ENCODE assay signal across 8 cellular contexts in genomic region chr22:45268167-45268957, GRCh38. TPM values are rescaled to one million over a fixed set of nuclear protein-coding genes. Genes with fewer than 3 reads are reported as not detected.
DNase-seq lines count a peak whose midpoint lies in the region; ATAC-seq, FAIRE-seq and TF ChIP-seq lines count a peak whose summit lies in the region.

No MANE protein-coding gene starts in this region.

- no peaks in the 10 kb centered on the region for H3K9me3 ChIP-seq in BLaER1 treated with 17β-estradiol and CSF1 and Interleukin-3, amounts not matched to agents 10 nM and 100 nM (replicated peaks in 1 of 11)
- no peaks in the 10 kb centered on the region for H3K9me3 ChIP-seq in SJCRH30 (replicated peaks)
- no peaks in the 10 kb centered on the region for H3K9me3 ChIP-seq in duodenal mucosa (ENCODE audit: control insufficient read depth in 1 of 2, low read length in 2 of 2)
- no peaks in the 10 kb centered on the region for H3K9me3 ChIP-seq in muscle layer of duodenum (ENCODE audit: control insufficient read depth in 1 of 2, low read length in 2 of 2)

- peaks cover 43 to 71% (median 56%) of the 10 kb centered on the region in 10 experiments for H3K4me1 ChIP-seq in BLaER1 treated with 17β-estradiol and CSF1 and Interleukin-3, amounts not matched to agents 10 nM and 100 nM
- H3K4me1 ChIP-seq in SJCRH30 (peaks cover 17% of the 10 kb centered on the region), duodenal mucosa (ENCODE audit: control insufficient read depth in 1 of 2, insufficient read depth in 2 of 2, low read length in 2 of 2) (peaks cover 29 to 30% of the 10 kb centered on the region in 2 donors), muscle layer of duodenum (ENCODE audit: control insufficient read depth in 1 of 2, insufficient read depth in 2 of 2, low read length in 2 of 2) (peaks cover 7 to 34% of the 10 kb centered on the region in 2 donors)

- no peak for ATAC-seq in GM19452 (IDR thresholded peaks at IDR 0.05; ENCODE audit: unreplicated experiment)
- no peak for ATAC-seq in HG03108 (IDR thresholded peaks at IDR 0.05; ENCODE audit: unreplicated experiment)

- no peak for TF ChIP-seq POLR2A in H54 (IDR thresholded peaks at IDR 0.05; ENCODE audit: low read depth, low read length)

- no peaks in the 10 kb centered on the region for H3K36me3 ChIP-seq in BLaER1 treated with 17β-estradiol and CSF1 and Interleukin-3, amounts not matched to agents 10 nM and 100 nM
- no peaks in the 10 kb centered on the region for H3K36me3 ChIP-seq in SJCRH30
- H3K36me3 ChIP-seq in duodenal mucosa (ENCODE audit: control insufficient read depth in 1 of 2, insufficient read depth in 2 of 2, low read length in 2 of 2), result no peaks in the 10 kb centered on the region
- H3K36me3 ChIP-seq in muscle layer of duodenum (ENCODE audit: control insufficient read depth in 1 of 2, insufficient read depth in 2 of 2, low read length in 2 of 2), result no peaks in the 10 kb centered on the region

- FAIRE-seq in H54 (lab: Jason Lieb, UNC), result no peak

- peak overlapping the region; percentile 98 to 100 (median 100) for H3K4me2 ChIP-seq in BLaER1 treated with 17β-estradiol and CSF1 and Interleukin-3, amounts not matched to agents 10 nM and 100 nM

- peak overlapping the region; percentile 62 to 77 (median 68); a peak in 21 of 22 replicates for H3K9ac ChIP-seq in BLaER1 treated with 17β-estradiol and CSF1 and Interleukin-3, amounts not matched to agents 10 nM and 100 nM
- peak overlapping the region; percentile 16 to 59 for H3K9ac ChIP-seq in duodenal mucosa (ENCODE audit: low read depth in 1 of 2, low read length in 2 of 2)

- DNase-seq in H54 (ENCODE audit: insufficient read length, low spot score), result peak; percentile 39
- DNase-seq in SJCRH30, result no peak
- DNase-seq in stimulated activated CD8-positive, alpha-beta memory T cell treated with anti-CD3 and anti-CD28 coated beads, Interleukin-4, amount 100 ng/mL, for 48 hours, result no peak

- peak overlapping the region in 7 of 11 experiments; percentile 44 to 59 (median 54); a peak in 11 of 22 replicates for H3K27ac ChIP-seq in BLaER1 treated with 17β-estradiol and CSF1 and Interleukin-3, amounts not matched to agents 10 nM and 100 nM
- H3K27ac ChIP-seq in SJCRH30, result no peak overlapping the region
- no peak overlapping the region for H3K27ac ChIP-seq in duodenal mucosa (ENCODE audit: low read depth, low read length)
- H3K27ac ChIP-seq in muscle layer of duodenum (ENCODE audit: low read length), result no peak overlapping the region

- H4K20me1 ChIP-seq in BLaER1 treated with 17β-estradiol and CSF1 and Interleukin-3, amounts not matched to agents 10 nM and 100 nM, result peaks cover 0 to 4% (median 0%) of the 10 kb centered on the region in 11 experiments; a peak in 2 of 22 replicates

- peak overlapping the region; percentile 60 to 75 (median 66) for H3K4me3 ChIP-seq in BLaER1 treated with 17β-estradiol and CSF1 and Interleukin-3, amounts not matched to agents 10 nM and 100 nM
- H3K4me3 ChIP-seq in SJCRH30, result peak overlapping the region; percentile 25
- peak overlapping the region; percentile 44 to 60 for H3K4me3 ChIP-seq in duodenal mucosa (ENCODE audit: low read depth in 1 of 2, low read length in 2 of 2)
- H3K4me3 ChIP-seq in muscle layer of duodenum (ENCODE audit: low read depth in 1 of 2, low read length in 2 of 2), result peak overlapping the region; percentile 71 to 83

- peaks cover 0 to 12% (median 7%) of the 10 kb centered on the region in 11 experiments; a peak in 12 of 22 replicates for H3K27me3 ChIP-seq in BLaER1 treated with 17β-estradiol and CSF1 and Interleukin-3, amounts not matched to agents 10 nM and 100 nM
- H3K27me3 ChIP-seq in SJCRH30, result peaks cover 5% of the 10 kb centered on the region; the same call in 1 of the 2 replicates
- H3K27me3 ChIP-seq in duodenal mucosa (ENCODE audit: control insufficient read depth in 1 of 2, insufficient read depth in 2 of 2, low read length in 2 of 2), result no peaks in the 10 kb centered on the region
- H3K27me3 ChIP-seq in muscle layer of duodenum (ENCODE audit: low read depth, low read length), result no peaks in the 10 kb centered on the region

RNA-seq across cellular contexts. Expression of gene UPK3A, which starts 16.4 kb away (rescaled TPM):
- not detected in 2 replicates for total RNA-seq in SJCRH30 (2014; rRNA removed; shearing (Covaris generic))

RNA-seq across cellular contexts. Expression of gene KIAA0930, which starts 27.7 kb away (rescaled TPM):
- 9.3 and 15.2 TPM in 2 replicates for total RNA-seq in SJCRH30 (2014; rRNA removed; shearing (Covaris generic))

RNA-seq across cellular contexts. Expression of gene FAM118A, which starts 41.4 kb away (rescaled TPM):
- 11.6 and 13.8 TPM in 2 replicates for total RNA-seq in SJCRH30 (2014; rRNA removed; shearing (Covaris generic))

Comparison
In these comparisons a context has a peak if more than half of its experiments do, and no peak if none do; other contexts are left out.
1. H3K27ac ChIP-seq: peak in BLaER1 treated with 17β-estradiol and CSF1 and Interleukin-3, amounts not matched to agents 10 nM and 100 nM (7 of 11); none in SJCRH30 (single experiment), duodenal mucosa (single experiment) and muscle layer of duodenum (single experiment).
2. H3K4me3 ChIP-seq: peak in every context shown above with its lines; median percentile 77 in muscle layer of duodenum; 66 in BLaER1 treated with 17β-estradiol and CSF1 and Interleukin-3, amounts not matched to agents 10 nM and 100 nM; 52 in duodenal mucosa; 25 in SJCRH30.